ENCODE assay signal across 8 cellular contexts in genomic region chr2:20868377-20868776, GRCh38. TPM values are rescaled to one million over a fixed set of nuclear protein-coding genes. Genes with fewer than 3 reads are reported as not detected.
DNase-seq lines count a peak whose midpoint lies in the region; ATAC-seq, FAIRE-seq and TF ChIP-seq lines count a peak whose summit lies in the region.

No MANE protein-coding gene starts in this region.

- no peaks in the 10 kb centered on the region for H3K36me3 ChIP-seq in CD4-positive, alpha-beta memory T cell (ENCODE audit: insufficient read depth, low read length)
- H3K36me3 ChIP-seq in GM12878 (ENCODE audit: control insufficient read depth in 2 of 2, insufficient read depth in 2 of 2, low read length in 1 of 2): no peaks in the 10 kb centered on the region

- 0 out of 4 replicates have a peak, but pooled peaks of 1 of the 2 experiments have one; percentile 12 for TF ChIP-seq EP300 in GM12878 (IDR thresholded peaks at IDR 0.05; ENCODE audit: borderline replicate concordance in 1 of 2, control insufficient read depth in 1 of 2, low read depth in 2 of 2, low read length in 2 of 2)

- peaks cover 7 to 14% (median 9%) of the 10 kb centered on the region in 4 donors for H3K4me1 Mint-ChIP-seq in CD4-positive, alpha-beta memory T cell
- H3K4me1 Mint-ChIP-seq in chondrocyte (ENCODE audit: low read depth): no peaks in the 10 kb centered on the region

- RAD21 ChIA-PET in GM12878 (lab: Charles Lee; ENCODE audit: unreplicated experiment): no interaction called here

- no peak overlapping the region for H3K4me3 ChIP-seq in CD4-positive, alpha-beta memory T cell (ENCODE audit: low read length in 2 of 2)
- H3K4me3 ChIP-seq in NB4 (ENCODE audit: low read depth, low read length) (no peak overlapping the region), GM12878 (no peak overlapping the region)

- H4K20me1 ChIP-seq in GM12878 (ENCODE audit: control insufficient read depth, insufficient read depth): no peaks in the 10 kb centered on the region

- POLR2A ChIA-PET in CD4-positive, alpha-beta memory T cell (lab: Charles Lee; ENCODE audit: partially characterized antibody): no interaction called here
- POLR2A ChIA-PET in GM12878 (lab: Charles Lee): no interaction called here

- TF ChIP-seq POLR2A in NB4 (IDR thresholded peaks at IDR 0.05; ENCODE audit: extremely low read depth, insufficient read length) (no peak), GM12878 (IDR thresholded peaks at IDR 0.05; ENCODE audit: low read depth, low read length) (no peak)

- H3K4me2 ChIP-seq in GM12878 (ENCODE audit: control insufficient read depth, insufficient read depth): no peak overlapping the region

- TF ChIP-seq CTCF in NB4 (IDR thresholded peaks at IDR 0.05; ENCODE audit: low read depth, low read length) (no peak), GM12878 (IDR thresholded peaks at IDR 0.05 in 2 of 3, conservative IDR thresholded peaks at IDR 0.05 in 1 of 3; ENCODE audit: control insufficient read depth in 2 of 3, extremely low read depth in 1 of 3, insufficient read depth in 1 of 3, low read depth in 3 of 3, low read length in 3 of 3) (peak in 1 of 3 experiments; percentile 19; a peak in 1 of 6 replicates), chondrocyte (IDR thresholded peaks at IDR 0.05) (no peak)

- in situ Hi-C loops in GM12878 (cut with MboI): no loop called here

- no peaks in the 10 kb centered on the region for H3K36me3 Mint-ChIP-seq in CD4-positive, alpha-beta memory T cell
- H3K36me3 Mint-ChIP-seq in chondrocyte (ENCODE audit: low read depth): no peaks in the 10 kb centered on the region

- DNase-seq in CD4-positive, alpha-beta memory T cell: peak; percentile 26 to 58 (median 41)
- DNase-seq in NB4 (ENCODE audit: low read depth): peak; percentile 15
- DNase-seq in GM12878 (ENCODE audit: low read depth, low spot score): peak; percentile 27
- DNase-seq in chondrocyte (ENCODE audit: low spot score): no peak
- DNase-seq in amniotic stem cell (lab: John Stamatoyannopoulos, UW): no peak
- DNase-seq in NAMALWA (ENCODE audit: low spot score): no peak
- no peak for DNase-seq in HK-2 (ENCODE audit: unreplicated experiment)

- intact Hi-C loops in CD4-positive, alpha-beta memory T cell (cut with micrococcal nuclease): no loop called here
- intact Hi-C loops in GM12878 (cut with micrococcal nuclease; ENCODE audit: unreplicated experiment): no loop called here

- FAIRE-seq in GM12878 (lab: Jason Lieb, UNC): no peak

- CTCF ChIA-PET in CD4-positive, alpha-beta memory T cell (lab: Charles Lee; ENCODE audit: partially characterized antibody): no interaction called here
- CTCF ChIA-PET in GM12878 (lab: Yijun Ruan, JAX): interaction anchor here (0.6 kb wide), 1 partner anchor 77 kb away, joined by 4 read pairs; no protein-coding TSS in a partner anchor

- no peak overlapping the region for H3K27ac ChIP-seq in CD4-positive, alpha-beta memory T cell (ENCODE audit: low read depth, low read length)
- H3K27ac ChIP-seq in GM12878 (ENCODE audit: control insufficient read depth, insufficient read depth): no peak overlapping the region

- peaks cover 0 to 8% (median 0%) of the 10 kb centered on the region in 8 donors for H3K9me3 Mint-ChIP-seq in CD4-positive, alpha-beta memory T cell
- H3K9me3 Mint-ChIP-seq in chondrocyte (ENCODE audit: low read depth): peaks cover 13% of the 10 kb centered on the region

- H3K4me3 Mint-ChIP-seq in CD4-positive, alpha-beta memory T cell: no peak overlapping the region
- no peak overlapping the region for H3K4me3 Mint-ChIP-seq in chondrocyte (ENCODE audit: unreplicated experiment)

- 0% methylated on average over 2 of the region's 2 CpGs for WGBS in GM12878 (ENCODE audit: insufficient coverage, insufficient replicate concordance, low lambda C conversion rate, missing lambda C conversion rate)

- no peaks in the 10 kb centered on the region for H3K9me3 ChIP-seq in CD4-positive, alpha-beta memory T cell (ENCODE audit: control insufficient read depth in 1 of 2, low read length in 2 of 2)
- H3K9me3 ChIP-seq in GM12878 (replicated peaks; ENCODE audit: control insufficient read depth, insufficient read depth, low read length): no peaks in the 10 kb centered on the region

- no peak overlapping the region for H3K9ac ChIP-seq in GM12878 (ENCODE audit: control insufficient read depth, insufficient read depth, low read length)

- no peak overlapping the region for H2AFZ ChIP-seq in GM12878 (ENCODE audit: control insufficient read depth, low read depth, low read length)

- H3K27me3 ChIP-seq in CD4-positive, alpha-beta memory T cell (ENCODE audit: insufficient read depth, low read length): peaks cover 4% of the 10 kb centered on the region
- H3K27me3 ChIP-seq in GM12878 (replicated peaks in 1 of 2; ENCODE audit: control insufficient read depth in 2 of 2, insufficient read depth in 2 of 2, low read length in 1 of 2): no peaks in the 10 kb centered on the region; a peak in 1 of 4 replicates

- H3K79me2 ChIP-seq in GM12878 (ENCODE audit: control insufficient read depth, insufficient read depth, low read length): no peaks in the 10 kb centered on the region

- ATAC-seq in GM21528 (IDR thresholded peaks at IDR 0.05; ENCODE audit: low FRiP score, unreplicated experiment): peak; percentile 100
- ATAC-seq in GM12878: peak; percentile 97

- H3K4me1 ChIP-seq in CD4-positive, alpha-beta memory T cell (ENCODE audit: insufficient read depth, low read length): peaks cover 5% of the 10 kb centered on the region
- no peaks in the 10 kb centered on the region for H3K4me1 ChIP-seq in GM12878 (ENCODE audit: control insufficient read depth, insufficient read depth, low read length)

- BruUV-seq in GM12878 (replicated peaks; lab: Mats Ljungman, UMichigan): no TSS peak

- SMC1A ChIA-PET in GM12878 (lab: Charles Lee; ENCODE audit: uncharacterized antibody, unreplicated experiment): no interaction called here

- TF ChIP-seq RAD21 in GM12878 (IDR thresholded peaks at IDR 0.05; ENCODE audit: insufficient read depth, low read depth, low read length): no peak

- H3K27ac Mint-ChIP-seq in CD4-positive, alpha-beta memory T cell: peak overlapping the region in 3 of 7 donors; percentile 6 to 30 (median 30)
- no peak overlapping the region for H3K27ac Mint-ChIP-seq in chondrocyte (ENCODE audit: unreplicated experiment)

- H3K27me3 Mint-ChIP-seq in CD4-positive, alpha-beta memory T cell: peaks cover 9 to 13% of the 10 kb centered on the region in 2 donors
- H3K27me3 Mint-ChIP-seq in chondrocyte (ENCODE audit: low read depth): peaks cover 59% of the 10 kb centered on the region

TF ChIP-seq in GM12878, 131 proteins besides CTCF, POLR2A, EP300 and RAD21 (continues in another document):
- TF ChIP-seq JUNB (IDR thresholded peaks at IDR 0.05) (peak; percentile 82), KDM1A (IDR thresholded peaks at IDR 0.05; ENCODE audit: borderline replicate concordance) (no peak), IKZF2 (IDR thresholded peaks at IDR 0.05) (peak in 1 of 2 experiments; percentile 35; a peak in 1 of 4 replicates)
- TF ChIP-seq, protein P1, sequence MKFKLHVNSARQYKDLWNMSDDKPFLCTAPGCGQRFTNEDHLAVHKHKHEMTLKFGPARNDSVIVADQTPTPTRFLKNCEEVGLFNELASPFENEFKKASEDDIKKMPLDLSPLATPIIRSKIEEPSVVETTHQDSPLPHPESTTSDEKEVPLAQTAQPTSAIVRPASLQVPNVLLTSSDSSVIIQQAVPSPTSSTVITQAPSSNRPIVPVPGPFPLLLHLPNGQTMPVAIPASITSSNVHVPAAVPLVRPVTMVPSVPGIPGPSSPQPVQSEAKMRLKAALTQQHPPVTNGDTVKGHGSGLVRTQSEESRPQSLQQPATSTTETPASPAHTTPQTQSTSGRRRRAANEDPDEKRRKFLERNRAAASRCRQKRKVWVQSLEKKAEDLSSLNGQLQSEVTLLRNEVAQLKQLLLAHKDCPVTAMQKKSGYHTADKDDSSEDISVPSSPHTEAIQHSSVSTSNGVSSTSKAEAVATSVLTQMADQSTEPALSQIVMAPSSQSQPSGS (IDR thresholded peaks at IDR 0.05; ENCODE audit: low read length): peak; percentile 48; the same call in 1 of the 2 replicates
- TF ChIP-seq, protein P2, sequence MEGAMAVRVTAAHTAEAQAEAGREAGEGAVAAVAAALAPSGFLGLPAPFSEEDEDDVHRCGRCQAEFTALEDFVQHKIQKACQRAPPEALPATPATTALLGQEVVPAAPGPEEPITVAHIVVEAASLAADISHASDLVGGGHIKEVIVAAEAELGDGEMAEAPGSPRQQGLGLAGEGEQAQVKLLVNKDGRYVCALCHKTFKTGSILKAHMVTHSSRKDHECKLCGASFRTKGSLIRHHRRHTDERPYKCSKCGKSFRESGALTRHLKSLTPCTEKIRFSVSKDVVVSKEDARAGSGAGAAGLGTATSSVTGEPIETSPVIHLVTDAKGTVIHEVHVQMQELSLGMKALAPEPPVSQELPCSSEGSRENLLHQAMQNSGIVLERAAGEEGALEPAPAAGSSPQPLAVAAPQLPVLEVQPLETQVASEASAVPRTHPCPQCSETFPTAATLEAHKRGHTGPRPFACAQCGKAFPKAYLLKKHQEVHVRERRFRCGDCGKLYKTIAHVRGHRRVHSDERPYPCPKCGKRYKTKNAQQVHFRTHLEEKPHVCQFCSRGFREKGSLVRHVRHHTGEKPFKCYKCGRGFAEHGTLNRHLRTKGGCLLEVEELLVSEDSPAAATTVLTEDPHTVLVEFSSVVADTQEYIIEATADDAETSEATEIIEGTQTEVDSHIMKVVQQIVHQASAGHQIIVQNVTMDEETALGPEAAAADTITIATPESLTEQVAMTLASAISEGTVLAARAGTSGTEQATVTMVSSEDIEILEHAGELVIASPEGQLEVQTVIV (IDR thresholded peaks at IDR 0.05; ENCODE audit: borderline replicate concordance, partially characterized antibody): no peak

RNA-seq across cellular contexts. Expression of gene LDAH, which starts 45.5 kb away (rescaled TPM):
- total RNA-seq in CD4-positive, alpha-beta memory T cell: 10 to 100 TPM; 22.7 to 23.9 TPM
- polyA plus RNA-seq in CD4-positive, alpha-beta memory T cell: 10 to 100 TPM; 12.3 to 14.9 TPM
- 106 and 109 TPM in 2 replicates for total RNA-seq in GM12878 (2013; cell fraction: nucleolus; rRNA removed)
- 25.4 and 32.7 TPM in 2 replicates for total RNA-seq in GM12878 (2014; rRNA removed)
- 33.7 and 34.2 TPM in 2 replicates for total RNA-seq in GM12878 (2014; rRNA removed; fragmentation: Illumina TruSeq; extraction: Trizol)
- 26.3 and 31.1 TPM in 2 replicates for total RNA-seq in GM12878 (2021)
- polyA plus RNA-seq in GM12878 (2011; ENCODE audit: low read depth): 30.4 TPM
- polyA plus RNA-seq in GM12878 (2011; rRNA removed): 44.7 and 56.8 TPM in 2 replicates
- 15.5 and 31.0 TPM in 2 replicates for polyA plus RNA-seq in GM12878 (2011; cell fraction: cytosol; rRNA removed)
- 34.9 and 39.6 TPM in 2 replicates for polyA plus RNA-seq in GM12878 (2011; cell fraction: nucleus; rRNA removed)
- 16.7 and 19.2 TPM in 2 replicates for polyA plus RNA-seq in GM12878 (2012)
- 40.1 and 40.6 TPM in 2 replicates for polyA plus RNA-seq in GM12878 (2014; fragmentation: Illumina TruSeq; extraction: Trizol)
- 10 to 100 TPM; 18.7 to 25.0 TPM for polyA plus RNA-seq in GM12878 (2014; fragmentation: Nextera tagmentation; extraction: Ambion mirVana)
- polyA plus RNA-seq in GM12878 (2014; rRNA removed): 14.8 and 17.9 TPM in 2 replicates
- 10 to 100 TPM; 35.2 to 37.5 TPM for polyA plus RNA-seq in GM12878 (2016; fragmentation: Nextera tagmentation; extraction: Ambion mirVana)
- polyA minus RNA-seq in GM12878 (2011; rRNA and poly(A)+ RNA removed): 72.0 and 95.8 TPM in 2 replicates
- 9.5 and 14.9 TPM in 2 replicates for polyA minus RNA-seq in GM12878 (2011; cell fraction: cytosol; rRNA and poly(A)+ RNA removed)
- polyA minus RNA-seq in GM12878 (2011; cell fraction: nucleus; rRNA and poly(A)+ RNA removed): 40.5 and 42.1 TPM in 2 replicates
- 16.8 to 22.0 TPM (median 18.1 TPM) in 3 replicates for total RNA-seq in chondrocyte

Comparison
In these comparisons a context has a peak if more than half of its experiments do, and no peak if none do; other contexts are left out.
1. DNase-seq: peak in CD4-positive, alpha-beta memory T cell (5 of 5), NB4 (single experiment) and GM12878 (single experiment); none in chondrocyte (single experiment), amniotic stem cell (single experiment), NAMALWA (single experiment) and HK-2 (single experiment).